In the genomic region with DNA sequence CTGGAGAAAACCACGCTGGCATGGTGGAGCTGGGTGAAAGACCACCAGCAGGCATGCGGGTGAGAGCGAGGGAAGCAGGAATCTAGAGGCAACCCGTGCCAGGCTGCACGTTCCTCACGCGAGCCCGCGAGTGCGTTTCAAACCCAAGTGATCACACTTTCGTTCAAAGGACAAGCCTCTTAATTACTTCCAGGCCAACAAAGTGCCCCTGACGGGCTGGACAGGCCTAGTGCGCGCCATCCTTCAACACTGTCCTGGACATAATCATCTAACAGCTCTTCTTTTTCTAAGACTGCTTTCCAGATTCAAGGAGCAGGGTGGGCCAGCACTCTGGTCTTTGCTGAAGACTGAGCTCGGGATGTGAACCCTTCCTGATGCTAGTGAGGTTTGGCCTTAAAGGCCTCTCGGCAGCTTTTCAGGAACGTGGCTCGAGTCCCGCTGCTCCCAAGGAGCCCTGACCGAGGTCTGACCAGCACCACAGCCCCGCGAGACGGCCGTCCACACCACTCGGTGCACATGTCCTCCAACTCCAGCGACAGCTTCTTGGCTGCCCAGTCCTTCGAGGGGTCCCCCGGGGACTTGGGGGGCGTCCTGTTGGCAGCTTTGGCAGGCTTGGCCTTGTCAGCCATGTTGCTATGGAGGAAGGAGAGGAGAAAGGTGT, we compare ENCODE assay signal across 9 cellular contexts. TPM values are rescaled to one million over a fixed set of nuclear protein-coding genes. Genes with fewer than 3 reads are reported as not detected.
A peak's percentile ranks its signal among the peaks of the same experiment; 100 is the strongest.
DNase-seq lines count a peak whose midpoint lies in the region; ATAC-seq, FAIRE-seq and TF ChIP-seq lines count a peak whose summit lies in the region.
"Not testable (repeated sequence)": the region's sequence is repeated elsewhere in the genome, so short reads cannot be mapped to it uniquely, and the experiment has no call there.
"Had no signal": no experiment of that assay in that cellular context is flagged by ENCODE, and none has a peak within 500 bp of the region (broad histone marks: within the 10 kb centered on the region; RNA-seq: fewer than 3 reads in every experiment).

No MANE protein-coding gene starts in this region.

- not testable (repeated sequence) for H3K79me1 ChIP-seq in H1 (ENCODE audit: low read depth, low read length)

- 89% methylated on average over 29 of the region's 29 CpGs; no CpG with 5 or more reads in 1 of the 2 experiments for WGBS in H1 (ENCODE audit: extremely low coverage in 1 of 2, insufficient coverage in 1 of 2, insufficient read length in 1 of 2, insufficient replicate concordance in 2 of 2, low coverage in 1 of 2, low lambda C conversion rate in 2 of 2, missing lambda C conversion rate in 1 of 2), 2 experiments
- WGBS in spleen, 5 donors: 86 to 94% (median 91%) methylated on average over 28 to 29 of the region's 29 CpGs
- WGBS in aorta, 2 donors: 89 to 92% methylated on average over 28 to 29 of the region's 29 CpGs

- not testable (repeated sequence) for H3K4ac ChIP-seq in H1 (replicated peaks; ENCODE audit: insufficient read length, low read depth, low read length)

- not testable (repeated sequence) for TF ChIP-seq EP300 in H1 (IDR thresholded peaks at IDR 0.05; ENCODE audit: borderline replicate concordance in 1 of 2, low read depth in 2 of 2, low read length in 2 of 2)

- not testable (repeated sequence) for H2BK20ac ChIP-seq in H1 (ENCODE audit: low read length)

- CTCF ChIA-PET in H1 (lab: Charles Lee; ENCODE audit: partially characterized antibody): interaction anchor here (1.6 kb wide), 1 partner anchor 12 kb away, joined by 6 read pairs; no protein-coding TSS in a partner anchor

- H4K5ac ChIP-seq in H1 (ENCODE audit: insufficient read length, low read depth, low read length): not testable (repeated sequence)

- not testable (repeated sequence) for H3K56ac ChIP-seq in H1 (replicated peaks; ENCODE audit: insufficient read length, low read depth, low read length)

- TF ChIP-seq CTCF in H1 (IDR thresholded peaks at IDR 0.05; ENCODE audit: control extremely low read depth in 1 of 3, insufficient read depth in 1 of 3, low read depth in 1 of 3, low read length in 3 of 3); spleen (IDR thresholded peaks at IDR 0.05 in 8 of 11, conservative IDR thresholded peaks at IDR 0.05 in 3 of 11): not testable (repeated sequence)

- H3K36me3 ChIP-seq in H1 (ENCODE audit: control insufficient read depth in 2 of 4, insufficient read depth in 4 of 4, low read length in 3 of 4); aorta (ENCODE audit: control insufficient read depth in 1 of 2, insufficient read depth in 2 of 2, low read length in 1 of 2): not testable (repeated sequence)
- H3K36me3 ChIP-seq in spleen: peaks cover 0 to 20% (median 2%) of the 10 kb centered on the region in 6 donors

- H3K4me3 ChIP-seq in H1 (ENCODE audit: extremely low read depth in 1 of 4, insufficient read depth in 2 of 4, low read depth in 3 of 4, low read length in 4 of 4); spleen; aorta (ENCODE audit: low read length in 2 of 2): not testable (repeated sequence)

- H3K4me1 Mint-ChIP-seq in activated CD4-positive, alpha-beta T cell treated with anti-CD3 and anti-CD28 coated beads, Interleukin-2, amount 10 ng/mL, durations not matched to agents 24 days and 14 days: not testable (repeated sequence)

- H3K79me2 ChIP-seq in H1 (ENCODE audit: control insufficient read depth in 1 of 2, insufficient read depth in 2 of 2, low read length in 2 of 2): not testable (repeated sequence)

- not testable (repeated sequence) for H3K4me2 ChIP-seq in H1 (ENCODE audit: insufficient read depth in 1 of 2, low read depth in 2 of 2, low read length in 2 of 2)

- not testable (repeated sequence) for H4K8ac ChIP-seq in H1 (ENCODE audit: extremely low read depth, insufficient read depth, low read length)

- not testable (repeated sequence) for H2BK15ac ChIP-seq in H1 (ENCODE audit: low read length)

- TF ChIP-seq RAD21 in H1 (IDR thresholded peaks at IDR 0.05 in 1 of 2, conservative IDR thresholded peaks at IDR 0.05 in 1 of 2; ENCODE audit: low read depth in 2 of 2, low read length in 2 of 2): not testable (repeated sequence)

- DNase-seq in H4 (ENCODE audit: low spot score) (peak; percentile 3), H1 (ENCODE audit: low read depth in 1 of 2, low spot score in 2 of 2) (peak in 1 of 2 experiments; percentile 49), islet precursor cell (peak; percentile 44), mesenteric fat pad (ENCODE audit: low spot score) (peak; percentile 93), spleen (peak; percentile 44), aorta (peak; percentile 47 to 82)
- DNase-seq in activated CD4-positive, alpha-beta T cell treated with anti-CD3 and anti-CD28 coated beads, Interleukin-2, amount 10 ng/mL, durations not matched to agents 24 days and 14 days: peak; percentile 44
- DNase-seq in activated T-cell treated with anti-CD3 and anti-CD28 coated beads, Interleukin-2, amount 50 U/mL, for 48 hours: peak; percentile 15

- POLR2A ChIA-PET in H1 (lab: Charles Lee; ENCODE audit: partially characterized antibody): interaction anchor here (1.0 kb wide), 1 partner anchor 99 kb away, joined by 3 read pairs; no protein-coding TSS in a partner anchor

- H3K27ac Mint-ChIP-seq in activated CD4-positive, alpha-beta T cell treated with anti-CD3 and anti-CD28 coated beads, Interleukin-2, amount 10 ng/mL, durations not matched to agents 24 days and 14 days: not testable (repeated sequence)

- not testable (repeated sequence) for H3K9ac ChIP-seq in H1 (replicated peaks in 1 of 4; ENCODE audit: extremely low read depth in 1 of 4, low read depth in 3 of 4, low read length in 3 of 4)

- not testable (repeated sequence) for H3K36me3 Mint-ChIP-seq in activated CD4-positive, alpha-beta T cell treated with anti-CD3 and anti-CD28 coated beads, Interleukin-2, amount 10 ng/mL, durations not matched to agents 24 days and 14 days (ENCODE audit: low read depth)

- not testable (repeated sequence) for H4K20me1 ChIP-seq in H1 (replicated peaks in 1 of 2; ENCODE audit: control insufficient read depth in 1 of 2, insufficient read depth in 2 of 2, low read length in 2 of 2)

- not testable (repeated sequence) for H4K91ac ChIP-seq in H1 (replicated peaks; ENCODE audit: insufficient read length, low read length)

- not testable (repeated sequence) for H3K4me1 ChIP-seq in H1 (replicated peaks in 1 of 4; ENCODE audit: control insufficient read depth in 3 of 4, insufficient read depth in 4 of 4, low read length in 3 of 4); spleen; aorta (ENCODE audit: control insufficient read depth in 1 of 2, insufficient read depth in 2 of 2, low read length in 2 of 2)

- ATAC-seq in aorta (ENCODE audit: low FRiP score): not testable (repeated sequence)

- H3K9me3 Mint-ChIP-seq in activated CD4-positive, alpha-beta T cell treated with anti-CD3 and anti-CD28 coated beads, Interleukin-2, amount 10 ng/mL, durations not matched to agents 24 days and 14 days: not testable (repeated sequence)

- H2BK120ac ChIP-seq in H1 (replicated peaks; ENCODE audit: low read depth, low read length): not testable (repeated sequence)

- H3K18ac ChIP-seq in H1 (ENCODE audit: extremely low read depth, low read length): not testable (repeated sequence)

- H2AFZ ChIP-seq in H1 (ENCODE audit: low read length): not testable (repeated sequence)

- H3K4me3 Mint-ChIP-seq in activated CD4-positive, alpha-beta T cell treated with anti-CD3 and anti-CD28 coated beads, Interleukin-2, amount 10 ng/mL, durations not matched to agents 24 days and 14 days: not testable (repeated sequence)

- not testable (repeated sequence) for H3K27ac ChIP-seq in H1 (ENCODE audit: low read depth, low read length); spleen; aorta (ENCODE audit: low read depth in 1 of 2, low read length in 2 of 2)

- H3K23me2 ChIP-seq in H1 (ENCODE audit: low read depth, low read length): not testable (repeated sequence)

- FAIRE-seq in H1 (lab: Jason Lieb, UNC): peak; percentile 7

- H3K27me3 ChIP-seq in H1 (replicated peaks in 1 of 4; ENCODE audit: control insufficient read depth in 3 of 4, extremely low read depth in 1 of 4, insufficient read depth in 3 of 4, low read length in 3 of 4); spleen (replicated peaks in 1 of 7); aorta (ENCODE audit: control insufficient read depth in 1 of 2, insufficient read depth in 2 of 2, low read length in 1 of 2): not testable (repeated sequence)

- not testable (repeated sequence) for H2BK12ac ChIP-seq in H1 (ENCODE audit: low read depth, low read length)

- intact Hi-C loops in activated CD4-positive, alpha-beta T cell treated with anti-CD3 and anti-CD28 coated beads, Interleukin-2, amount 10 ng/mL, durations not matched to agents 24 days and 14 days (cut with micrococcal nuclease): loop anchor here (10.0 kb wide), 1 partner anchor 85 kb away; no protein-coding TSS in a partner anchor
- intact Hi-C loops in spleen (cut with DNase I; ENCODE audit: low total_unique reads); aorta (cut with DNase I): not testable (repeated sequence)

- not testable (repeated sequence) for H3K23ac ChIP-seq in H1 (ENCODE audit: insufficient read length)

- H2BK5ac ChIP-seq in H1 (ENCODE audit: low read depth, low read length): not testable (repeated sequence)

- not testable (repeated sequence) for TF ChIP-seq POLR2A in H1 (IDR thresholded peaks at IDR 0.05; ENCODE audit: control extremely low read depth in 1 of 2, low read depth in 2 of 2, low read length in 2 of 2); spleen (IDR thresholded peaks at IDR 0.05)

- H3K9me3 ChIP-seq in H1 (ENCODE audit: insufficient read depth in 2 of 2, low read depth in 1 of 2, low read length in 1 of 2): peaks cover 0 to 15% of the 10 kb centered on the region in 2 experiments; a peak in 1 of 4 replicates
- not testable (repeated sequence) for H3K9me3 ChIP-seq in spleen; aorta (ENCODE audit: control insufficient read depth, low read length)

- not testable (repeated sequence) for H3K27me3 Mint-ChIP-seq in activated CD4-positive, alpha-beta T cell treated with anti-CD3 and anti-CD28 coated beads, Interleukin-2, amount 10 ng/mL, durations not matched to agents 24 days and 14 days

- not testable (repeated sequence) for H3K14ac ChIP-seq in H1 (ENCODE audit: insufficient read length)

- H2AK5ac ChIP-seq in H1 (ENCODE audit: low read depth, low read length): not testable (repeated sequence)

RNA-seq across cellular contexts. Expression of a gene that starts 14.9 kb away (rescaled TPM):
- total RNA-seq in H4 (2014; rRNA removed; shearing (Covaris generic)): 0.19 and 0.35 TPM in 2 replicates
- total RNA-seq in activated CD4-positive, alpha-beta T cell treated with anti-CD3 and anti-CD28 coated beads, Interleukin-2, amount 10 ng/mL, durations not matched to agents 24 days and 14 days: not detected in 2 replicates
- total RNA-seq in H1 (2021; fragmentation: NEBNext Ultra II Directional; extraction: Animal tissue kit (Norgen Biotek cat#: 25700)): 1.9 and 2.5 TPM in 2 replicates
- polyA plus RNA-seq in H1 (2011; rRNA removed) (0.29 and 0.57 TPM in 2 replicates), spleen (1 to 10 TPM in 2 of 3 donors, under 1 TPM in 1; 0.97 to 3.8 (median 1.9) TPM), aorta (1 to 10 TPM; 2.0 to 4.5 TPM)
- 0.36 TPM for polyA plus RNA-seq in H1 (2011; cell fraction: cytosol; rRNA removed)
- polyA plus RNA-seq in H1 (2011; cell fraction: nucleus; rRNA removed): 2.7 TPM
- 0.84 to 1.5 TPM (median 1.4 TPM) in 4 replicates for polyA plus RNA-seq in H1 (2012, experiment 1 of 2)
- 0.24 TPM for polyA plus RNA-seq in H1 (2012, experiment 2 of 2)
- polyA plus RNA-seq in H1 (2013, experiment 1 of 2): 0.79 TPM
- polyA plus RNA-seq in H1 (2013, experiment 2 of 2): 0.55 TPM
- polyA minus RNA-seq in H1 (2011; rRNA and poly(A)+ RNA removed): 0.85 and 1.1 TPM in 2 replicates
- polyA minus RNA-seq in H1 (2011; cell fraction: cytosol; rRNA and poly(A)+ RNA removed): 1.3 TPM
- 1.6 TPM for polyA minus RNA-seq in H1 (2011; cell fraction: nucleus; rRNA and poly(A)+ RNA removed)
- total RNA-seq in mesenteric fat pad (6.9 TPM), spleen (10 to 100 TPM in 2 of 7 donors, 1 to 10 TPM in 5; 2.8 to 74.3 (median 6.2) TPM), aorta (10 to 100 TPM in 1 of 2 donors, 1 to 10 TPM in 1; 5.9 to 17.7 TPM)
- polyA plus RNA-seq: CD4-positive, CD25-positive, alpha-beta regulatory T cell had no signal
